1 cellular context compared by ENCODE assay signal in genomic region chr4:110170861-110171260, GRCh38.
TF ChIP-seq lines count a peak whose summit lies in the region.

No MANE protein-coding gene starts in this region.

TF ChIP-seq in HepG2, 621 proteins besides CTCF, POLR2A, EP300 and RAD21:
- TF ChIP-seq YEATS4 (CRISPR knock-in tag; IDR thresholded peaks at IDR 0.05; ENCODE audit: borderline replicate concordance) (no peak), CENPT (CRISPR knock-in tag; IDR thresholded peaks at IDR 0.05; ENCODE audit: low read depth) (no peak), ZNF703 (CRISPR knock-in tag; IDR thresholded peaks at IDR 0.05; ENCODE audit: borderline replicate concordance) (no peak), ZNF646 (CRISPR knock-in tag; IDR thresholded peaks at IDR 0.05) (no peak), CENPX (CRISPR knock-in tag; IDR thresholded peaks at IDR 0.05) (no peak), TCF7L2 (IDR thresholded peaks at IDR 0.05; ENCODE audit: low read depth, low read length) (no peak), ZNF598 (CRISPR knock-in tag; IDR thresholded peaks at IDR 0.05; ENCODE audit: borderline replicate concordance) (no peak), KLF15 (CRISPR knock-in tag; IDR thresholded peaks at IDR 0.05; ENCODE audit: borderline replicate concordance) (no peak), ZUFSP (CRISPR knock-in tag; IDR thresholded peaks at IDR 0.05; ENCODE audit: borderline replicate concordance) (no peak), POGK (CRISPR knock-in tag; conservative IDR thresholded peaks at IDR 0.05) (no peak), SP140L (CRISPR knock-in tag; IDR thresholded peaks at IDR 0.05; ENCODE audit: borderline replicate concordance) (no peak), ZBTB21 (CRISPR knock-in tag; IDR thresholded peaks at IDR 0.05) (no peak), PRPF4 (IDR thresholded peaks at IDR 0.05; ENCODE audit: low read depth, low read length, poor library complexity, severe bottlenecking) (no peak), REPIN1 (CRISPR knock-in tag; IDR thresholded peaks at IDR 0.05; ENCODE audit: borderline replicate concordance, low read depth) (no peak), ZNF550 (CRISPR knock-in tag; IDR thresholded peaks at IDR 0.05; ENCODE audit: borderline replicate concordance) (no peak), ELF1 (CRISPR knock-in tag; IDR thresholded peaks at IDR 0.05) (no peak)
